In genomic region chr12:21631367-21631766, GRCh38 we compare ENCODE assay signal across 38 cellular contexts. TPM values are rescaled to one million over a fixed set of nuclear protein-coding genes. Genes with fewer than 3 reads are reported as not detected.
DNase-seq lines count a peak whose midpoint lies in the region; ATAC-seq, FAIRE-seq and TF ChIP-seq lines count a peak whose summit lies in the region.
"Had no signal": no experiment of that assay in that cellular context is flagged by ENCODE, and none has a peak within 500 bp of the region (broad histone marks: within the 10 kb centered on the region; RNA-seq: fewer than 3 reads in every experiment).

No MANE protein-coding gene starts in this region.

- TF ChIP-seq POLR2A in A549 (IDR thresholded peaks at IDR 0.05; ENCODE audit: low read length), result no peak

- H3K4me1 Mint-ChIP-seq in CD4-positive, alpha-beta memory T cell, result peaks cover 5 to 16% (median 11%) of the 10 kb centered on the region in 4 donors
- H3K4me1 Mint-ChIP-seq in T-cell, result peaks cover 6 to 13% (median 9%) of the 10 kb centered on the region in 3 donors
- H3K4me1 Mint-ChIP-seq: natural killer cell had no signal

- no peak for TF ChIP-seq RAD21 in A549 (conservative IDR thresholded peaks at IDR 0.05 in 1 of 2, IDR thresholded peaks at IDR 0.05 in 1 of 2)

- H3K4me3 ChIP-seq in A549 (no peak overlapping the region), BE2C (ENCODE audit: low read depth, low read length) (no peak overlapping the region)
- H3K4me3 ChIP-seq in CD4-positive, alpha-beta memory T cell (ENCODE audit: low read length in 2 of 2), result no peak overlapping the region
- H3K4me3 ChIP-seq: BLaER1 treated with 17β-estradiol and CSF1 and Interleukin-3, amounts not matched to agents 10 nM and 100 nM; colonic mucosa; GM23248; hepatocyte; lung; psoas muscle; tibial artery had no signal

- H3K27me3 ChIP-seq in CD4-positive, alpha-beta memory T cell (ENCODE audit: insufficient read depth, low read length), result no peaks in the 10 kb centered on the region
- no peaks in the 10 kb centered on the region for H3K27me3 ChIP-seq in BE2C
- H3K27me3 ChIP-seq: BLaER1 treated with 17β-estradiol and CSF1 and Interleukin-3, amounts not matched to agents 10 nM and 100 nM; colonic mucosa; hepatocyte; tibial artery had no signal

- CTCF ChIA-PET in A549 (lab: Yijun Ruan, JAX), result interaction anchor here (0.6 to 1.2 kb wide), 2 partner anchors 49 to 50 kb away, joined by 3 to 4 read pairs; no protein-coding TSS in a partner anchor
- CTCF ChIA-PET in CD4-positive, alpha-beta memory T cell (lab: Charles Lee; ENCODE audit: partially characterized antibody), result interaction anchor here (0.6 to 1.7 kb wide), 7 partner anchors 11 to 387 kb away, joined by 3 to 6 read pairs (median 3); no protein-coding TSS in a partner anchor
- CTCF ChIA-PET in T-cell (lab: Charles Lee), result no interaction called here

- H3K27me3 Mint-ChIP-seq in CD4-positive, alpha-beta memory T cell, result no peaks in the 10 kb centered on the region
- no peaks in the 10 kb centered on the region for H3K27me3 Mint-ChIP-seq in T-cell
- H3K27me3 Mint-ChIP-seq: activated CD4-positive, alpha-beta memory T cell treated with anti-CD3 and anti-CD28 coated beads for 36 hours; activated naive CD8-positive, alpha-beta T cell; IgD-negative memory B cell had no signal

- H3K4me3 Mint-ChIP-seq in CD4-positive, alpha-beta memory T cell, result no peak overlapping the region
- H3K4me3 Mint-ChIP-seq in T-cell, result no peak overlapping the region
- H3K4me3 Mint-ChIP-seq: activated CD4-positive, alpha-beta memory T cell treated with anti-CD3 and anti-CD28 coated beads for 36 hours; activated naive CD8-positive, alpha-beta T cell; IgD-negative memory B cell; natural killer cell had no signal

- POLR2A ChIA-PET in A549 (lab: Yijun Ruan, JAX), result no interaction called here
- POLR2A ChIA-PET in CD4-positive, alpha-beta memory T cell (lab: Charles Lee; ENCODE audit: partially characterized antibody), result interaction anchor here (1.0 to 15.3 kb wide), 3 partner anchors 16 to 30 kb away, joined by 3 to 200 read pairs (median 4); partner anchors contain the start of gene LDHB
- POLR2A ChIA-PET in T-cell (lab: Charles Lee), result interaction anchor here in 1 of 2 donors (0.6 kb wide), 1 partner anchor 1432 kb away, joined by 3 read pairs; no protein-coding TSS in a partner anchor

- no peak for DNase-seq in A549 (ENCODE audit: low read depth in 1 of 2, low spot score in 1 of 2)
- no peak for DNase-seq in CD4-positive, alpha-beta memory T cell
- peak; percentile 50 to 53 for DNase-seq in Kasumi-1 (lab: John Stamatoyannopoulos, UW)
- no peak for DNase-seq in T-cell
- DNase-seq in BE2C, result no peak
- DNase-seq in NOMO-1 (lab: John Stamatoyannopoulos, UW; ENCODE audit: unreplicated experiment in 2 of 2), result no peak
- DNase-seq: activated CD4-positive, alpha-beta memory T cell treated with anti-CD3 and anti-CD28 coated beads for 36 hours; activated CD4-positive, CD25-positive, alpha-beta regulatory T cell; Caco-2; colonic mucosa; DMS79; effector CD8-positive, alpha-beta T cell; GDM1; GM23248; left cardiac atrium; natural killer cell; NCI-H1436 treated with DMSO at 0.1 percent for 48 hours; NCI-H2081 treated with DMSO at 0.1 percent for 48 hours; NCI-H2227 treated with DMSO at 0.1 percent for 48 hours; NCI-H526 treated with DMSO at 0.1 percent for 48 hours; occipital lobe; psoas muscle; SHP77 treated with DMSO at 0.1 percent for 48 hours; stimulated activated CD4-positive, alpha-beta T cell treated with anti-CD3 and anti-CD28 coated beads, Interleukin-2, amount 100 ng/mL, for 48 hours; SW 1271; T-helper 9 cell; tibial artery had no signal

- H3K27ac ChIP-seq in A549, result no peak overlapping the region
- H3K27ac ChIP-seq in CD4-positive, alpha-beta memory T cell (ENCODE audit: low read depth, low read length), result no peak overlapping the region
- H3K27ac ChIP-seq: BLaER1 treated with 17β-estradiol and CSF1 and Interleukin-3, amounts not matched to agents 10 nM and 100 nM; colonic mucosa; GM23248; hepatocyte; psoas muscle; tibial artery had no signal

- peaks cover 17% of the 10 kb centered on the region for H3K36me3 ChIP-seq in CD4-positive, alpha-beta memory T cell (ENCODE audit: insufficient read depth, low read length)
- H3K36me3 ChIP-seq in BE2C, result peaks cover 26% of the 10 kb centered on the region
- H3K36me3 ChIP-seq: colonic mucosa had no signal

- peaks cover 56 to 66% of the 10 kb centered on the region in 2 donors for H3K36me3 Mint-ChIP-seq in CD4-positive, alpha-beta memory T cell
- peaks cover 68% of the 10 kb centered on the region for H3K36me3 Mint-ChIP-seq in T-cell

- no peak for TF ChIP-seq EP300 in A549 (IDR thresholded peaks at IDR 0.05)

- peaks cover 0 to 11% (median under 1%) of the 10 kb centered on the region in 8 donors for H3K9me3 Mint-ChIP-seq in CD4-positive, alpha-beta memory T cell
- H3K9me3 Mint-ChIP-seq in T-cell, result peaks cover under 1 to 9% (median 3%) of the 10 kb centered on the region in 3 donors

- H3K27ac Mint-ChIP-seq in CD4-positive, alpha-beta memory T cell, result peak overlapping the region in 6 of 7 donors; percentile 3 to 83 (median 57)
- peak overlapping the region; percentile 30 for H3K27ac Mint-ChIP-seq in T-cell
- H3K27ac Mint-ChIP-seq: activated CD4-positive, alpha-beta memory T cell treated with anti-CD3 and anti-CD28 coated beads for 36 hours; activated naive CD8-positive, alpha-beta T cell; IgD-negative memory B cell; natural killer cell had no signal

- FAIRE-seq in A549 (lab: Jason Lieb, UNC), result no peak
- FAIRE-seq: astrocyte, RCC 7860 had no signal

- TF ChIP-seq CTCF in A549 (IDR thresholded peaks at IDR 0.05) (no peak), BE2C (IDR thresholded peaks at IDR 0.05; ENCODE audit: low read depth, low read length) (no peak)

- peak; percentile 6 to 44; a peak in 2 of 6 replicates for ATAC-seq in A549
- ATAC-seq in T-cell (replicated peaks in 1 of 4), result no peak
- ATAC-seq in GM19328 (IDR thresholded peaks at IDR 0.05; ENCODE audit: unreplicated experiment), result no peak
- ATAC-seq: left cardiac atrium, natural killer cell, psoas muscle, sciatic nerve had no signal

- WGBS in A549 (ENCODE audit: missing lambda C conversion rate), result 68% methylated on average over 2 of the region's 2 CpGs

- no peak overlapping the region for H3K4me2 ChIP-seq in A549
- H3K4me2 ChIP-seq: BLaER1 treated with 17β-estradiol and CSF1 and Interleukin-3, amounts not matched to agents 10 nM and 100 nM; hepatocyte had no signal

- H3K9me3 ChIP-seq in A549 (no peaks in the 10 kb centered on the region), BE2C (no peaks in the 10 kb centered on the region)
- no peaks in the 10 kb centered on the region for H3K9me3 ChIP-seq in CD4-positive, alpha-beta memory T cell (ENCODE audit: control insufficient read depth in 1 of 2, low read length in 2 of 2)
- H3K9me3 ChIP-seq: Caco-2, colonic mucosa, psoas muscle, tibial artery had no signal

- intact Hi-C loops in CD4-positive, alpha-beta memory T cell (cut with micrococcal nuclease), result loop anchor here (2.0 kb wide), 1 partner anchor 17 kb away; no protein-coding TSS in a partner anchor

- no peaks in the 10 kb centered on the region for H3K4me1 ChIP-seq in A549
- no peaks in the 10 kb centered on the region for H3K4me1 ChIP-seq in CD4-positive, alpha-beta memory T cell (ENCODE audit: insufficient read depth, low read length)
- H3K4me1 ChIP-seq in BE2C, result no peaks in the 10 kb centered on the region
- H3K4me1 ChIP-seq: Caco-2, colonic mucosa, psoas muscle, tibial artery had no signal

TF ChIP-seq in A549, 52 proteins besides CTCF, POLR2A, EP300 and RAD21 (continues in another document):
- TF ChIP-seq HOXB13 (CRISPR knock-in tag; IDR thresholded peaks at IDR 0.05; ENCODE audit: low read depth) (no peak), RCOR1 (IDR thresholded peaks at IDR 0.05; ENCODE audit: low read depth, low read length) (no peak), BHLHE40 (IDR thresholded peaks at IDR 0.05; ENCODE audit: low read depth, low read length) (no peak), JUN (IDR thresholded peaks at IDR 0.05) (no peak), FOXS1 (CRISPR knock-in tag; IDR thresholded peaks at IDR 0.05) (no peak), MAZ (IDR thresholded peaks at IDR 0.05; ENCODE audit: borderline replicate concordance, low read depth, low read length) (no peak)
- TF ChIP-seq, protein P1, sequence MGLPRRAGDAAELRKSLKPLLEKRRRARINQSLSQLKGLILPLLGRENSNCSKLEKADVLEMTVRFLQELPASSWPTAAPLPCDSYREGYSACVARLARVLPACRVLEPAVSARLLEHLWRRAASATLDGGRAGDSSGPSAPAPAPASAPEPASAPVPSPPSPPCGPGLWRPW (IDR thresholded peaks at IDR 0.05), result no peak
- TF ChIP-seq, protein P2, sequence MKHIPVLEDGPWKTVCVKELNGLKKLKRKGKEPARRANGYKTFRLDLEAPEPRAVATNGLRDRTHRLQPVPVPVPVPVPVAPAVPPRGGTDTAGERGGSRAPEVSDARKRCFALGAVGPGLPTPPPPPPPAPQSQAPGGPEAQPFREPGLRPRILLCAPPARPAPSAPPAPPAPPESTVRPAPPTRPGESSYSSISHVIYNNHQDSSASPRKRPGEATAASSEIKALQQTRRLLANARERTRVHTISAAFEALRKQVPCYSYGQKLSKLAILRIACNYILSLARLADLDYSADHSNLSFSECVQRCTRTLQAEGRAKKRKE (CRISPR knock-in tag; IDR thresholded peaks at IDR 0.05; ENCODE audit: low read depth), result no peak

RNA-seq across cellular contexts. Expression of gene LDHB, which starts 26.3 kb away (rescaled TPM):
- polyA plus RNA-seq in A549 (2011; rRNA removed), result 1,881 and 2,260 TPM in 2 replicates
- 882 and 1,113 TPM in 2 replicates for polyA plus RNA-seq in A549 (2012; cell fraction: cytosol; rRNA removed)
- 378 and 581 TPM in 2 replicates for polyA plus RNA-seq in A549 (2012; cell fraction: nucleus; rRNA removed)
- polyA plus RNA-seq in A549 (2017; fragmentation: RNase III; extraction: RNeasy Plus Mini Kit Qiagen cat#74134 plus additional on column Dnase treatment), result 1,745 to 1,852 TPM (median 1,788 TPM) in 3 replicates
- polyA minus RNA-seq in A549 (2011; rRNA and poly(A)+ RNA removed), result 554 and 593 TPM in 2 replicates
- 1,000 to 10,000 TPM; 1,100 to 1,180 TPM for total RNA-seq in CD4-positive, alpha-beta memory T cell
- 1,000 to 10,000 TPM; 2,006 to 2,555 TPM for polyA plus RNA-seq in CD4-positive, alpha-beta memory T cell
- 100 to 1,000 TPM; 680 to 879 (median 854) TPM for total RNA-seq in T-cell
- 908 TPM for polyA plus RNA-seq in BE2C (2012; ENCODE audit: insufficient read depth, insufficient read length, low read depth)

RNA-seq across cellular contexts. Expression of gene GYS2, which starts 26.7 kb away (rescaled TPM):
- polyA plus RNA-seq in A549 (2011; rRNA removed), result 0.19 TPM in 2 replicates
- 0.01 TPM in 1 of 2 replicates, not detected in the other for polyA plus RNA-seq in A549 (2012; cell fraction: cytosol; rRNA removed)
- polyA plus RNA-seq in A549 (2012; cell fraction: nucleus; rRNA removed), result 0.04 and 0.15 TPM in 2 replicates
- 0.04 TPM in 1 of 3 replicates, not detected in the others for polyA plus RNA-seq in A549 (2017; fragmentation: RNase III; extraction: RNeasy Plus Mini Kit Qiagen cat#74134 plus additional on column Dnase treatment)
- not detected in 2 replicates for polyA minus RNA-seq in A549 (2011; rRNA and poly(A)+ RNA removed)
- under 1 TPM; 0.11 to 0.32 TPM for total RNA-seq in CD4-positive, alpha-beta memory T cell
- polyA plus RNA-seq in CD4-positive, alpha-beta memory T cell, result not detected
- under 1 TPM in 3 of 5 donors, not detected in 2; 0.23 to 0.40 (median 0.28) TPM for total RNA-seq in T-cell
- polyA plus RNA-seq in BE2C (2012; ENCODE audit: insufficient read depth, insufficient read length, low read depth), result not detected
- total RNA-seq: activated CD4-positive, alpha-beta memory T cell treated with anti-CD3 and anti-CD28 coated beads for 36 hours; astrocyte; cardiac septum; colonic mucosa; GM23248; lung; M059J; natural killer cell; occipital lobe had no signal
- polyA plus RNA-seq: GM23248, IgD-negative memory B cell had no signal

Comparison
In these comparisons a context has a peak if more than half of its experiments do, and no peak if none do; other contexts are left out.
1. ATAC-seq: peak in A549 (2 of 2); none in T-cell (0 of 4) and GM19328 (single experiment).
2. DNase-seq: peak in Kasumi-1 (2 of 2); none in A549 (0 of 2), CD4-positive, alpha-beta memory T cell (0 of 5), T-cell (0 of 34), BE2C (single experiment) and NOMO-1 (0 of 2).
3. CTCF ChIA-PET loops: an anchor here in A549 (0.6 to 1.2 kb wide) and CD4-positive, alpha-beta memory T cell (0.6 to 1.7 kb wide); none called in T-cell.